18 cellular contexts compared by ENCODE assay signal in genomic region chr17:16437083-16437482, GRCh38. TPM values are rescaled to one million over a fixed set of nuclear protein-coding genes. Genes with fewer than 3 reads are reported as not detected.
DNase-seq lines count a peak whose midpoint lies in the region; TF ChIP-seq lines count a peak whose summit lies in the region.
"Had no signal": no experiment of that assay in that cellular context is flagged by ENCODE, and none has a peak within 500 bp of the region (broad histone marks: within the 10 kb centered on the region; RNA-seq: fewer than 3 reads in every experiment).

No MANE protein-coding gene starts in this region.

- H3K9me3 ChIP-seq in H9 (ENCODE audit: control insufficient read depth, low read depth, low read length) (no peaks in the 10 kb centered on the region), sigmoid colon (no peaks in the 10 kb centered on the region), breast epithelium (no peaks in the 10 kb centered on the region)
- H3K9me3 ChIP-seq: Peyer's patch, upper lobe of right lung had no signal

- peak overlapping the region; percentile 36 for H3K27ac Mint-ChIP-seq in activated CD4-positive, alpha-beta T cell treated with anti-CD3 and anti-CD28 coated beads, Interleukin-2, amount 10 ng/mL, durations not matched to agents 7 days and 5 days
- H3K27ac Mint-ChIP-seq in H9: peak overlapping the region; percentile 78 to 90 (median 81); a peak in 5 of 7 replicates
- peak overlapping the region; percentile 58 for H3K27ac Mint-ChIP-seq in activated naive CD8-positive, alpha-beta T cell treated with anti-CD3 and anti-CD28 coated beads for 36 hours
- H3K27ac Mint-ChIP-seq in nephron progenitor cell: peak overlapping the region; percentile 15

- H4K5ac ChIP-seq in H9 (ENCODE audit: insufficient read length, low read depth, low read length): no peak overlapping the region

- POLR2A ChIA-PET in activated CD4-positive, alpha-beta T cell treated with anti-CD3 and anti-CD28 coated beads, Interleukin-2, amount 10 ng/mL, durations not matched to agents 7 days and 5 days (lab: Charles Lee): interaction anchor here (0.5 kb wide), 1 partner anchor 98 kb away, joined by 3 read pairs; no protein-coding TSS in a partner anchor

- H3K9me3 Mint-ChIP-seq in activated CD4-positive, alpha-beta T cell treated with anti-CD3 and anti-CD28 coated beads, Interleukin-2, amount 10 ng/mL, durations not matched to agents 7 days and 5 days: no peaks in the 10 kb centered on the region
- H3K9me3 Mint-ChIP-seq in H9 (peaks cover 0 to 2% of the 10 kb centered on the region in 2 experiments; a peak in 1 of 5 replicates), nephron progenitor cell (no peaks in the 10 kb centered on the region)
- H3K9me3 Mint-ChIP-seq in activated naive CD8-positive, alpha-beta T cell treated with anti-CD3 and anti-CD28 coated beads for 36 hours: peaks cover 2% of the 10 kb centered on the region

- peaks cover 9% of the 10 kb centered on the region for H3K23me2 ChIP-seq in H9 (ENCODE audit: insufficient read length, low read depth, low read length, poor library complexity, severe bottlenecking)

- DNase-seq in activated CD4-positive, alpha-beta T cell treated with anti-CD3 and anti-CD28 coated beads, Interleukin-2, amount 10 ng/mL, durations not matched to agents 7 days and 5 days: no peak
- DNase-seq in activated CD4-positive, alpha-beta T cell treated with anti-CD3 and anti-CD28 coated beads for 1 hour: no peak
- DNase-seq in H9 (peak; percentile 33), nephron progenitor cell (no peak), NCI-H2081 treated with DMSO at 0.1 percent for 48 hours (lab: John Stamatoyannopoulos, UW) (no peak), sigmoid colon (no peak), breast epithelium (ENCODE audit: low spot score in 2 of 2) (no peak)
- DNase-seq in activated naive CD8-positive, alpha-beta T cell treated with anti-CD3 and anti-CD28 coated beads for 36 hours: no peak
- DNase-seq: EL, foreskin fibroblast, GM23248, left colon, NCI-H1105 treated with DMSO at 0.1 percent for 48 hours, NCI-H2171, Peyer's patch, small intestine, upper lobe of right lung had no signal

- H3K27me3 Mint-ChIP-seq in activated CD4-positive, alpha-beta T cell treated with anti-CD3 and anti-CD28 coated beads, Interleukin-2, amount 10 ng/mL, durations not matched to agents 7 days and 5 days: no peaks in the 10 kb centered on the region
- peaks cover 2% of the 10 kb centered on the region for H3K27me3 Mint-ChIP-seq in H9 (ENCODE audit: low read depth)
- peaks cover 15% of the 10 kb centered on the region for H3K27me3 Mint-ChIP-seq in activated naive CD8-positive, alpha-beta T cell treated with anti-CD3 and anti-CD28 coated beads for 36 hours
- peaks cover 4% of the 10 kb centered on the region for H3K27me3 Mint-ChIP-seq in nephron progenitor cell (ENCODE audit: low read depth, poor library complexity)

- H2BK15ac ChIP-seq in H9 (ENCODE audit: low read depth, low read length): no peak overlapping the region

- H2BK12ac ChIP-seq in H9 (ENCODE audit: insufficient read length, low read depth, low read length): no peak overlapping the region

- H3K56ac ChIP-seq in H9 (ENCODE audit: insufficient read length, low read depth, low read length): no peak overlapping the region

- H3K4me3 Mint-ChIP-seq in activated CD4-positive, alpha-beta T cell treated with anti-CD3 and anti-CD28 coated beads, Interleukin-2, amount 10 ng/mL, durations not matched to agents 7 days and 5 days: peak overlapping the region; percentile 26
- H3K4me3 Mint-ChIP-seq in H9 (peak overlapping the region; percentile 44 to 56), nephron progenitor cell (no peak overlapping the region)
- no peak overlapping the region for H3K4me3 Mint-ChIP-seq in activated naive CD8-positive, alpha-beta T cell treated with anti-CD3 and anti-CD28 coated beads for 36 hours

- no peak overlapping the region for H2AFZ ChIP-seq in H9 (ENCODE audit: low read length)
- H2AFZ ChIP-seq: GM23248 had no signal

- no peak for TF ChIP-seq CTCF in H9 (conservative IDR thresholded peaks at IDR 0.05)
- TF ChIP-seq CTCF in nephron progenitor cell (IDR thresholded peaks at IDR 0.05): no peak
- TF ChIP-seq CTCF in sigmoid colon (IDR thresholded peaks at IDR 0.05): no peak
- no peak for TF ChIP-seq CTCF in breast epithelium (IDR thresholded peaks at IDR 0.05)

- no peak overlapping the region for H3K23ac ChIP-seq in H9 (ENCODE audit: insufficient read length, low read depth, low read length)

- no peak overlapping the region for H3K4me3 ChIP-seq in sigmoid colon
- H3K4me3 ChIP-seq in breast epithelium: no peak overlapping the region
- H3K4me3 ChIP-seq: GM23248, Peyer's patch, upper lobe of right lung had no signal

- no peak overlapping the region for H2BK120ac ChIP-seq in H9 (ENCODE audit: low read depth, low read length, poor library complexity, severe bottlenecking)

- H3K79me2 ChIP-seq in H9 (ENCODE audit: insufficient read depth, low read length): peaks cover 5% of the 10 kb centered on the region; the same call in 1 of the 2 replicates

- intact Hi-C loops in sigmoid colon (cut with DNase I): no loop called here
- intact Hi-C loops in breast epithelium (cut with DNase I; ENCODE audit: low total_unique reads): loop anchor here (2.0 kb wide), 1 partner anchor 34 kb away; no protein-coding TSS in a partner anchor

- H3K4me1 ChIP-seq in H9 (ENCODE audit: insufficient read depth, low read length) (0 out of 2 replicates have a peak, but pooled peaks cover 2% of the 10 kb centered on the region), sigmoid colon (peaks cover 0 to 33% (median 29%) of the 10 kb centered on the region in 4 donors), breast epithelium (peaks cover 0 to 6% of the 10 kb centered on the region in 2 donors)

- no peak overlapping the region for H4K8ac ChIP-seq in H9 (replicated peaks; ENCODE audit: insufficient read length, low read depth, low read length)

- H3T11ph ChIP-seq in H9 (ENCODE audit: low read length): no peak overlapping the region

- peaks cover 45% of the 10 kb centered on the region for H3K4me1 Mint-ChIP-seq in activated CD4-positive, alpha-beta T cell treated with anti-CD3 and anti-CD28 coated beads, Interleukin-2, amount 10 ng/mL, durations not matched to agents 7 days and 5 days
- H3K4me1 Mint-ChIP-seq in H9 (peaks cover 37 to 58% of the 10 kb centered on the region in 2 experiments), nephron progenitor cell (peaks cover 58% of the 10 kb centered on the region)
- H3K4me1 Mint-ChIP-seq in activated naive CD8-positive, alpha-beta T cell treated with anti-CD3 and anti-CD28 coated beads for 36 hours: peaks cover 31% of the 10 kb centered on the region

- H3K9ac ChIP-seq in H9 (ENCODE audit: extremely low read depth, insufficient read length, low read length): no peak overlapping the region
- H3K9ac ChIP-seq: GM23248, KMS-11 had no signal

- no peak for TF ChIP-seq EP300 in sigmoid colon (IDR thresholded peaks at IDR 0.05)

- H2BK5ac ChIP-seq in H9 (ENCODE audit: insufficient read length, low read length): no peak overlapping the region

- no peaks in the 10 kb centered on the region for H3K27me3 ChIP-seq in H9 (ENCODE audit: insufficient read depth, low read length)
- no peaks in the 10 kb centered on the region for H3K27me3 ChIP-seq in sigmoid colon
- H3K27me3 ChIP-seq in breast epithelium: no peaks in the 10 kb centered on the region
- H3K27me3 ChIP-seq: Peyer's patch, upper lobe of right lung had no signal

- no peak overlapping the region for H2AK5ac ChIP-seq in H9 (ENCODE audit: insufficient read length, low read length)

- no peak overlapping the region for H3K18ac ChIP-seq in H9 (ENCODE audit: insufficient read length, low read depth, low read length)

- WGBS in H9 (ENCODE audit: extremely low coverage, insufficient read length, low lambda C conversion rate): no CpG with 5 or more reads among the region's 2 CpGs
- 65 to 72% methylated on average over 2 of the region's 2 CpGs for WGBS in sigmoid colon, 2 donors

- no peak overlapping the region for H4K91ac ChIP-seq in H9 (ENCODE audit: insufficient read length, low read depth, low read length)

- H2BK20ac ChIP-seq in H9 (ENCODE audit: low read depth, low read length, poor library complexity, severe bottlenecking): no peak overlapping the region

- H3K14ac ChIP-seq in H9 (ENCODE audit: insufficient read depth, low read length): no peak overlapping the region

- TF ChIP-seq POLR2A in sigmoid colon (IDR thresholded peaks at IDR 0.05) (no peak), breast epithelium (IDR thresholded peaks at IDR 0.05) (no peak)

- no peaks in the 10 kb centered on the region for H4K20me1 ChIP-seq in H9 (ENCODE audit: control insufficient read depth, insufficient read depth, insufficient read length)

- H3K27ac ChIP-seq in H9 (ENCODE audit: insufficient read length, low read depth, low read length): no peak overlapping the region
- H3K27ac ChIP-seq in sigmoid colon: no peak overlapping the region
- H3K27ac ChIP-seq in breast epithelium: no peak overlapping the region
- H3K27ac ChIP-seq: GM23248, KMS-11, Peyer's patch, upper lobe of right lung had no signal

- H3K36me3 ChIP-seq in sigmoid colon (peaks cover 7 to 14% (median 9%) of the 10 kb centered on the region in 4 donors), breast epithelium (no peaks in the 10 kb centered on the region)

- no peak overlapping the region for H3K4ac ChIP-seq in H9 (ENCODE audit: low read depth, low read length)

- no peak overlapping the region for H3K4me2 ChIP-seq in H9 (ENCODE audit: insufficient read depth, insufficient read length, low read length)
- H3K4me2 ChIP-seq: KMS-11 had no signal

- peaks cover 9% of the 10 kb centered on the region for H3K79me1 ChIP-seq in H9 (ENCODE audit: insufficient read depth, low read depth, low read length, poor library complexity, severe bottlenecking)

- CTCF ChIA-PET in activated CD4-positive, alpha-beta T cell treated with anti-CD3 and anti-CD28 coated beads, Interleukin-2, amount 10 ng/mL, durations not matched to agents 7 days and 5 days (lab: Charles Lee): no interaction called here

- peaks cover 44% of the 10 kb centered on the region for H3K36me3 Mint-ChIP-seq in activated CD4-positive, alpha-beta T cell treated with anti-CD3 and anti-CD28 coated beads, Interleukin-2, amount 10 ng/mL, durations not matched to agents 7 days and 5 days (ENCODE audit: low read depth)
- peaks cover 29 to 34% (median 33%) of the 10 kb centered on the region in 3 experiments for H3K36me3 Mint-ChIP-seq in H9 (ENCODE audit: insufficient read depth in 1 of 3, low read depth in 3 of 3)
- H3K36me3 Mint-ChIP-seq in activated naive CD8-positive, alpha-beta T cell treated with anti-CD3 and anti-CD28 coated beads for 36 hours: peaks cover 36% of the 10 kb centered on the region
- H3K36me3 Mint-ChIP-seq in nephron progenitor cell (ENCODE audit: low read depth): peaks cover 19% of the 10 kb centered on the region

RNA-seq across cellular contexts. Expression of gene TRPV2, which starts 21.7 kb away (rescaled TPM):
- 100 to 1,000 TPM; 114 to 134 TPM for total RNA-seq in activated CD4-positive, alpha-beta T cell treated with anti-CD3 and anti-CD28 coated beads, Interleukin-2, amount 10 ng/mL, durations not matched to agents 7 days and 5 days
- 1.0 and 1.1 TPM in 2 replicates for total RNA-seq in H9 (2021)
- 10 to 100 TPM; 34.4 to 40.2 TPM for total RNA-seq in activated naive CD8-positive, alpha-beta T cell treated with anti-CD3 and anti-CD28 coated beads for 36 hours
- total RNA-seq in sigmoid colon: 10 to 100 TPM in 2 of 4 donors, 1 to 10 TPM in 2; 9.1 to 14.0 (median 10.6) TPM
- 10 to 100 TPM in 1 of 3 donors, 1 to 10 TPM in 2; 3.7 to 13.4 (median 5.4) TPM for polyA plus RNA-seq in sigmoid colon
- total RNA-seq in breast epithelium: 10 to 100 TPM in 2 of 3 donors, 1 to 10 TPM in 1; 6.6 to 14.2 (median 11.3) TPM

RNA-seq across cellular contexts. Expression of gene LRRC75A, which starts 54.9 kb away (rescaled TPM):
- 1 to 10 TPM; 1.7 to 2.0 TPM for total RNA-seq in activated CD4-positive, alpha-beta T cell treated with anti-CD3 and anti-CD28 coated beads, Interleukin-2, amount 10 ng/mL, durations not matched to agents 7 days and 5 days
- total RNA-seq in H9 (2021) (9.4 and 10.1 TPM in 2 replicates), sigmoid colon (1 to 10 TPM; 2.2 to 5.7 (median 3.9) TPM), breast epithelium (1 to 10 TPM; 1.5 to 3.3 (median 1.6) TPM)
- total RNA-seq in activated naive CD8-positive, alpha-beta T cell treated with anti-CD3 and anti-CD28 coated beads for 36 hours: 1 to 10 TPM; 1.5 to 1.7 TPM
- polyA plus RNA-seq in sigmoid colon: 10 to 100 TPM; 25.5 to 40.5 (median 37.2) TPM

RNA-seq across cellular contexts. Expression of gene UBB, which starts 56.2 kb away (rescaled TPM):
- 1,000 to 10,000 TPM; 1,415 to 1,539 TPM for total RNA-seq in activated CD4-positive, alpha-beta T cell treated with anti-CD3 and anti-CD28 coated beads, Interleukin-2, amount 10 ng/mL, durations not matched to agents 7 days and 5 days
- total RNA-seq in H9 (2021) (1,609 and 1,663 TPM in 2 replicates), sigmoid colon (1,000 to 10,000 TPM in 3 of 4 donors, 100 to 1,000 TPM in 1; 892 to 1,272 (median 1,168) TPM), breast epithelium (100 to 1,000 TPM; 735 to 835 (median 828) TPM)
- total RNA-seq in activated naive CD8-positive, alpha-beta T cell treated with anti-CD3 and anti-CD28 coated beads for 36 hours: 1,000 to 10,000 TPM; 1,498 to 1,547 TPM
- 1,000 to 10,000 TPM in 2 of 3 donors, 100 to 1,000 TPM in 1; 939 to 2,667 (median 2,288) TPM for polyA plus RNA-seq in sigmoid colon

Comparison
In these comparisons a context has a peak if more than half of its experiments do, and no peak if none do; other contexts are left out.
1. H3K27ac Mint-ChIP-seq: peak in every context shown above with its lines; median percentile 81 in H9; 58 in activated naive CD8-positive, alpha-beta T cell treated with anti-CD3 and anti-CD28 coated beads for 36 hours; 36 in activated CD4-positive, alpha-beta T cell treated with anti-CD3 and anti-CD28 coated beads, Interleukin-2, amount 10 ng/mL, durations not matched to agents 7 days and 5 days; 15 in nephron progenitor cell.
2. H3K4me3 Mint-ChIP-seq: peak in activated CD4-positive, alpha-beta T cell treated with anti-CD3 and anti-CD28 coated beads, Interleukin-2, amount 10 ng/mL, durations not matched to agents 7 days and 5 days (single experiment) and H9 (2 of 2); none in activated naive CD8-positive, alpha-beta T cell treated with anti-CD3 and anti-CD28 coated beads for 36 hours (single experiment) and nephron progenitor cell (single experiment).